ENCODE assay signal across 9 cellular contexts in genomic region chr17:28944862-28945741, GRCh38. TPM values are rescaled to one million over a fixed set of nuclear protein-coding genes. Genes with fewer than 3 reads are reported as not detected.
DNase-seq lines count a peak whose midpoint lies in the region; ATAC-seq and TF ChIP-seq lines count a peak whose summit lies in the region.
"Had no signal": no experiment of that assay in that cellular context is flagged by ENCODE, and none has a peak within 500 bp of the region (broad histone marks: within the 10 kb centered on the region; RNA-seq: fewer than 3 reads in every experiment).

No MANE protein-coding gene starts in this region.

- no peaks in the 10 kb centered on the region for H3K9me3 ChIP-seq in prostate gland
- H3K9me3 ChIP-seq: ovary had no signal

- H3K4me1 Mint-ChIP-seq in chondrocyte (ENCODE audit: low read depth): peaks cover 52% of the 10 kb centered on the region

- TF ChIP-seq CTCF in chondrocyte (IDR thresholded peaks at IDR 0.05) (no peak), prostate gland (IDR thresholded peaks at IDR 0.05) (no peak)

- peak; percentile 73 for DNase-seq in EH (ENCODE audit: low read depth)
- peak; percentile 38 for DNase-seq in M059J (ENCODE audit: low read depth)
- no peak for DNase-seq in chondrocyte (ENCODE audit: low spot score)
- DNase-seq in prostate gland (ENCODE audit: low spot score): no peak
- no peak for DNase-seq in ACHN
- DNase-seq: activated effector memory CD4-positive, alpha-beta T cell treated with Interleukin-2 at 50 U/mL for 16 hours; ovary had no signal

- TF ChIP-seq POLR2A in prostate gland (IDR thresholded peaks at IDR 0.05): no peak

- intact Hi-C loops in prostate gland (cut with DNase I): loop anchor here (5.0 kb wide), 1 partner anchor 48 kb away; the partner anchor contains the start of gene FLOT2

- H3K27me3 ChIP-seq in prostate gland (replicated peaks; ENCODE audit: insufficient read depth): no peaks in the 10 kb centered on the region
- H3K27me3 ChIP-seq: ovary had no signal

- ATAC-seq in HG03457 (IDR thresholded peaks at IDR 0.05; ENCODE audit: unreplicated experiment) (no peak), HG03442 (IDR thresholded peaks at IDR 0.05; ENCODE audit: unreplicated experiment) (no peak)

- H3K36me3 Mint-ChIP-seq in chondrocyte (ENCODE audit: low read depth): peaks cover 3% of the 10 kb centered on the region

- WGBS in prostate gland: 41% methylated on average over 8 of the region's 8 CpGs

- H3K4me3 Mint-ChIP-seq in chondrocyte (ENCODE audit: unreplicated experiment): no peak overlapping the region

- in situ Hi-C loops in ACHN (cut with HindIII; ENCODE audit: low pct_ligation_motif_present, low pct_unique_long_range_greater_than_20kb, low sequenced_read_pairs): no loop called here

- H3K27ac Mint-ChIP-seq in chondrocyte (ENCODE audit: unreplicated experiment): peak overlapping the region; percentile 92

- peaks cover 35% of the 10 kb centered on the region for H3K4me1 ChIP-seq in prostate gland (replicated peaks)

- H3K27ac ChIP-seq in prostate gland: peak overlapping the region; percentile 54 to 76
- H3K27ac ChIP-seq: ovary had no signal

- H3K27me3 Mint-ChIP-seq in chondrocyte (ENCODE audit: low read depth): no peaks in the 10 kb centered on the region

- no peaks in the 10 kb centered on the region for H3K36me3 ChIP-seq in prostate gland
- H3K36me3 ChIP-seq: ovary had no signal

- no peaks in the 10 kb centered on the region for H3K9me3 Mint-ChIP-seq in chondrocyte (ENCODE audit: low read depth)

- no peak overlapping the region for H3K4me3 ChIP-seq in prostate gland
- H3K4me3 ChIP-seq: ovary had no signal

RNA-seq across cellular contexts. Expression of gene PHF12, which starts 6.2 kb away (rescaled TPM):
- total RNA-seq in M059J (2014; rRNA removed; shearing (Covaris generic)): 19.8 and 22.9 TPM in 2 replicates
- total RNA-seq in chondrocyte (30.2 to 49.2 TPM (median 33.6 TPM) in 3 replicates), prostate gland (100 to 1,000 TPM in 1 of 2 donors, 10 to 100 TPM in 1; 74.9 to 112 TPM)

RNA-seq across cellular contexts. Expression of gene DHRS13, which starts 42.2 kb away (rescaled TPM):
- total RNA-seq in M059J (2014; rRNA removed; shearing (Covaris generic)): 7.1 and 9.0 TPM in 2 replicates
- total RNA-seq in chondrocyte (4.4 to 6.0 TPM (median 5.8 TPM) in 3 replicates), prostate gland (10 to 100 TPM; 36.8 to 61.3 TPM)

RNA-seq across cellular contexts. Expression of gene FLOT2, which starts 47.6 kb away (rescaled TPM):
- 23.6 and 27.6 TPM in 2 replicates for total RNA-seq in M059J (2014; rRNA removed; shearing (Covaris generic))
- 46.6 to 74.1 TPM (median 65.8 TPM) in 3 replicates for total RNA-seq in chondrocyte
- total RNA-seq in prostate gland: 100 to 1,000 TPM in 1 of 2 donors, 10 to 100 TPM in 1; 82.9 to 121 TPM

Comparison
In these comparisons a context has a peak if more than half of its experiments do, and no peak if none do; other contexts are left out.
1. DNase-seq: peak in EH (single experiment) and M059J (single experiment); none in chondrocyte (single experiment), prostate gland (single experiment) and ACHN (single experiment).